In the genomic region with DNA sequence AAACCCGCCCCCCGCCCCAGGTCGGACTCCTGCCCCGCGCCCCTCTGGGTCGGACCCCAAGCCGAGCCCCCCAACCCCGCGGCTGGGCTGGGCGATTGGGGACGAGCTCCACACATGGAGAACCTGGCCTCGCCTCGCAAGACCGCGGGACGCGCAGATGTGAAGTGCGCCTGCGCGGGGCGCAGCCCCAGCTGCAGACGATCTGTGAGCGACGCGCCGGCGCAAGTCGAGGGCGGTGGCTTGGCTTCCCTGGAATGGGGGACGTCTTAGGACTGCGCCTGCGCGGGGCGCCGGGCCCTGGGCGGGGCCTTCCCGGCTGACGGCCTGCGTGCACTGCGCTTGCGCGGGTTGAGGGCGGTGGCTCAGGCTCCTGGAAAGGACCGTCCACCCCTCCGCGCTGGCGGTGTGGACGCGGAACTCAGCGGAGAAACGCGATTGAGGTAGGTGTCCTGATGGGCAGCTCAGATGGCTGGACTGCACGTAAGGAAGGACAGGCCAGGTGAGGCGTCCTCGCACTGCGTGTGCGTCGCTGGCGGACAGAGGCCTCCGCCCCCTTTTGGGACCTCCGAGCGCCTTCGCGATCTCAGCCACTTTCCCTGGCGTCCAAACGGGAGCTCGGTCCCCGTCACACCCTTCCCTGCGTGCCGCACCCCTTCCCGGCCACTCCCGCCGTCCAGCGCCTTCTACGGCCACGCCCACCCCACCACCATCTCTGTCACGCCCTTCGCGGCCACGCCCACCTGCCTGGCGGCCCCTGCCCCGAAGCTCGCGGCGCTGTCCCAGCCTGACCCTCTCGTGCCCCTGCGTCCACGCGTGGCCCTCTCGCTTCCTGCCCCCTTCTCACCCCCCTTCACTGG, we compare ENCODE assay signal across 8 cellular contexts. TPM values are rescaled to one million over a fixed set of nuclear protein-coding genes. Genes with fewer than 3 reads are reported as not detected.
DNase-seq lines count a peak whose midpoint lies in the region; ATAC-seq, FAIRE-seq and TF ChIP-seq lines count a peak whose summit lies in the region.

A gene (plus strand): TSS at position 351 of the 857 bp plus-strand sequence. CDS start 1,278 bp downstream, outside the sequence.

- 0% methylated on average over 15 of the region's 90 CpGs for WGBS in HepG2 (ENCODE audit: low lambda C conversion rate)

- TF ChIP-seq RAD21 in HepG2 (CRISPR knock-in tag; IDR thresholded peaks at IDR 0.05) = no peak; the same call in none of the 2 replicates

- no peaks in the 10 kb centered on the region for H3K9me3 Mint-ChIP-seq in CD4-positive, CD25-positive, alpha-beta regulatory T cell

- peak within 1 kb of the TSS; percentile 74 for H3K4me2 ChIP-seq in HepG2 (ENCODE audit: low read depth, low read length)

- peak; percentile 4 for FAIRE-seq in HepG2 (lab: Jason Lieb, UNC)

- peaks cover 11% of the 10 kb centered on the region for H3K36me3 Mint-ChIP-seq in CD4-positive, CD25-positive, alpha-beta regulatory T cell

- CTCF ChIA-PET in HepG2 (lab: Yijun Ruan, JAX; ENCODE audit: low intra/inter-chr PET ratio, low total read pairs) = no interaction called here

- peak within 1 kb of the TSS; percentile 87 to 98 (median 98) for H3K4me3 Mint-ChIP-seq in CD4-positive, CD25-positive, alpha-beta regulatory T cell

- TF ChIP-seq CTCF in HepG2 (CRISPR knock-in tag; IDR thresholded peaks at IDR 0.05) = peak; percentile 24; the same call in 1 of the 2 replicates

- peaks cover 4% of the 10 kb centered on the region; the same call in 1 of the 2 replicates for H4K20me1 ChIP-seq in HepG2 (ENCODE audit: insufficient read depth, low read length)

- peak; percentile 88 to 96 for TF ChIP-seq POLR2A in HepG2 (IDR thresholded peaks at IDR 0.05; ENCODE audit: insufficient read depth in 1 of 2, low read depth in 2 of 2, low read length in 2 of 2)

- no peaks in the 10 kb centered on the region for H3K9me3 ChIP-seq in CD4-positive, CD25-positive, alpha-beta regulatory T cell (ENCODE audit: control insufficient read depth in 2 of 2, low read length in 2 of 2)
- no peaks in the 10 kb centered on the region for H3K9me3 ChIP-seq in HepG2 (ENCODE audit: low read length)

- H3K9ac ChIP-seq in HepG2 (ENCODE audit: insufficient read depth, low read depth, low read length) = peak within 1 kb of the TSS; percentile 90

- peak within 1 kb of the TSS; percentile 92 for H3K27ac ChIP-seq in CD4-positive, CD25-positive, alpha-beta regulatory T cell (ENCODE audit: insufficient read depth, low read length, poor library complexity, severe bottlenecking)
- H3K27ac ChIP-seq in HepG2 (ENCODE audit: extremely low read length, insufficient read depth, low read length) = peak within 1 kb of the TSS; percentile 85

- in situ Hi-C loops in HepG2 (cut with HindIII; ENCODE audit: extremely low pct_ligation_motif_present, low pct_unique_long_range_greater_than_20kb) = no loop called here

- ATAC-seq in CD4-positive, CD25-positive, alpha-beta regulatory T cell (ENCODE audit: low read depth in 2 of 2) = peak; percentile 86 to 90
- ATAC-seq in GM19438 (IDR thresholded peaks at IDR 0.05; ENCODE audit: low read depth, unreplicated experiment) = peak; percentile 88
- peak; percentile 57 for ATAC-seq in HG03575 (IDR thresholded peaks at IDR 0.05; ENCODE audit: extremely low read depth, insufficient number of reproducible peaks, low FRiP score, unreplicated experiment)
- ATAC-seq in HepG2 = peak; percentile 94

- no TSS peak for BruUV-seq in HepG2 (replicated peaks; lab: Mats Ljungman, UMichigan)

- H3K4me1 ChIP-seq in CD4-positive, CD25-positive, alpha-beta regulatory T cell (ENCODE audit: control insufficient read depth, insufficient read depth, low read length, poor library complexity, severe bottlenecking) = peaks cover 55% of the 10 kb centered on the region
- peaks cover 54% of the 10 kb centered on the region for H3K4me1 ChIP-seq in HepG2 (ENCODE audit: insufficient read depth, low read length)

- peak within 1 kb of the TSS; percentile 83 for H3K4me3 ChIP-seq in CD4-positive, CD25-positive, alpha-beta regulatory T cell (ENCODE audit: low read depth, low read length)
- peak within 1 kb of the TSS; percentile 80 to 93 (median 83) for H3K4me3 ChIP-seq in HepG2 (replicated peaks in 1 of 3; ENCODE audit: insufficient read depth in 1 of 3, low read depth in 2 of 3, low read length in 3 of 3)

- peaks cover 7% of the 10 kb centered on the region for H3K27me3 Mint-ChIP-seq in CD4-positive, CD25-positive, alpha-beta regulatory T cell

- intact Hi-C loops in HepG2 (cut with micrococcal nuclease; ENCODE audit: unreplicated experiment) = no loop called here

- POLR2A ChIA-PET in HepG2 (lab: Yijun Ruan, JAX) = interaction anchor here (0.7 to 5.1 kb wide), 25 partner anchors 8 to 492 kb away, joined by 3 to 48 read pairs (median 4); a partner anchor contains a TSS

- TF ChIP-seq EP300 in HepG2 (IDR thresholded peaks at IDR 0.05; ENCODE audit: low read depth in 2 of 2, low read length in 2 of 2) (no peak), HepG2 (CRISPR knock-in tag; IDR thresholded peaks at IDR 0.05; ENCODE audit: borderline replicate concordance) (0 out of 2 replicates have a peak, but pooled peaks have one; percentile 4)

- H3K27ac Mint-ChIP-seq in CD4-positive, CD25-positive, alpha-beta regulatory T cell = peak within 1 kb of the TSS; percentile 91 to 97 (median 93)

- H2AFZ ChIP-seq in HepG2 (ENCODE audit: low read length) = no peak within 1 kb of the TSS

- DNase-seq in CD4-positive, CD25-positive, alpha-beta regulatory T cell = peak; percentile 96 to 98 (median 98)
- DNase-seq in NCI-H82 (lab: John Stamatoyannopoulos, UW) (peak; percentile 98), dermis blood vessel endothelial cell (peak; percentile 97), HepG2 (ENCODE audit: low spot score) (peak; percentile 93)
- peak; percentile 96 to 97 for DNase-seq in activated CD4-positive, alpha-beta T cell treated with anti-CD3 and anti-CD28 coated beads, Interleukin-2, amount 50 U/mL, for 48 hours
- DNase-seq in stimulated activated CD4-positive, alpha-beta T cell treated with anti-CD3 and anti-CD28 coated beads, Interleukin-2, amount 100 ng/mL, for 48 hours = peak; percentile 96

- no peaks in the 10 kb centered on the region for H3K27me3 ChIP-seq in CD4-positive, CD25-positive, alpha-beta regulatory T cell (ENCODE audit: control insufficient read depth, insufficient read depth, low read length)
- H3K27me3 ChIP-seq in HepG2 (ENCODE audit: control insufficient read depth in 1 of 2, insufficient read depth in 2 of 2, low read length in 2 of 2) = no peaks in the 10 kb centered on the region; a peak in 1 of 5 replicates

- no peaks in the 10 kb centered on the region for H3K36me3 ChIP-seq in CD4-positive, CD25-positive, alpha-beta regulatory T cell (ENCODE audit: control insufficient read depth, insufficient read depth, low read length)
- no peaks in the 10 kb centered on the region for H3K36me3 ChIP-seq in HepG2 (replicated peaks in 1 of 2; ENCODE audit: control insufficient read depth in 1 of 2, insufficient read depth in 2 of 2, low read length in 2 of 2)

- peaks cover 32% of the 10 kb centered on the region for H3K79me2 ChIP-seq in HepG2 (ENCODE audit: insufficient read depth, low read length)

- peaks cover 34 to 72% (median 52%) of the 10 kb centered on the region in 4 donors for H3K4me1 Mint-ChIP-seq in CD4-positive, CD25-positive, alpha-beta regulatory T cell

TF ChIP-seq in HepG2, 621 proteins besides CTCF, POLR2A, EP300 and RAD21 (continues in another document):
- TF ChIP-seq ATF1 (CRISPR knock-in tag; IDR thresholded peaks at IDR 0.05) (no peak), ARHGAP35 (CRISPR knock-in tag; IDR thresholded peaks at IDR 0.05; ENCODE audit: borderline replicate concordance) (peak; percentile 37)
- TF ChIP-seq, protein P1, sequence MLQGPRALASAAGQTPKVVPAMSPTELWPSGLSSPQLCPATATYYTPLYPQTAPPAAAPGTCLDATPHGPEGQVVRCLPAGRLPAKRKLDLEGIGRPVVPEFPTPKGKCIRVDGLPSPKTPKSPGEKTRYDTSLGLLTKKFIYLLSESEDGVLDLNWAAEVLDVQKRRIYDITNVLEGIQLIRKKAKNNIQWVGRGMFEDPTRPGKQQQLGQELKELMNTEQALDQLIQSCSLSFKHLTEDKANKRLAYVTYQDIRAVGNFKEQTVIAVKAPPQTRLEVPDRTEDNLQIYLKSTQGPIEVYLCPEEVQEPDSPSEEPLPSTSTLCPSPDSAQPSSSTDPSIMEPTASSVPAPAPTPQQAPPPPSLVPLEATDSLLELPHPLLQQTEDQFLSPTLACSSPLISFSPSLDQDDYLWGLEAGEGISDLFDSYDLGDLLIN (CRISPR knock-in tag; IDR thresholded peaks at IDR 0.05; ENCODE audit: borderline replicate concordance) = no peak

RNA-seq across cellular contexts. Expression of the gene that starts here (rescaled TPM):
- 90.4 TPM for total RNA-seq in CD4-positive, CD25-positive, alpha-beta regulatory T cell
- 100 to 1,000 TPM; 129 to 202 (median 176) TPM for polyA plus RNA-seq in CD4-positive, CD25-positive, alpha-beta regulatory T cell
- total RNA-seq in dermis blood vessel endothelial cell (158 and 202 TPM in 2 replicates), HepG2 (2016; rRNA removed; fragmentation: Illumina TruSeq; extraction: Trizol) (54.4 and 63.3 TPM in 2 replicates)
- 77.4 and 86.8 TPM in 2 replicates for total RNA-seq in HepG2 (2016; cell fraction: cytosol; rRNA removed; fragmentation: Illumina TruSeq; extraction: Trizol; ENCODE audit: low read depth)
- total RNA-seq in HepG2 (2016; cell fraction: insoluble cytoplasmic fraction; rRNA removed; fragmentation: Illumina TruSeq; extraction: Trizol) = 53.4 and 57.4 TPM in 2 replicates
- total RNA-seq in HepG2 (2016; cell fraction: membrane; rRNA removed; fragmentation: Illumina TruSeq; extraction: Trizol) = 107 and 119 TPM in 2 replicates
- 30.5 and 39.1 TPM in 2 replicates for total RNA-seq in HepG2 (2016; cell fraction: nucleus; rRNA removed; fragmentation: Illumina TruSeq; extraction: Trizol)
- polyA plus RNA-seq in HepG2 (2011; rRNA removed) = 75.9 and 78.8 TPM in 2 replicates
- 94.5 and 113 TPM in 2 replicates for polyA plus RNA-seq in HepG2 (2011; cell fraction: cytosol; rRNA removed)
- 103 and 105 TPM in 2 replicates for polyA plus RNA-seq in HepG2 (2011; cell fraction: nucleus; rRNA removed)
- 35.7 and 48.7 TPM in 2 replicates for polyA plus RNA-seq in HepG2 (2012)
- polyA plus RNA-seq in HepG2 (2016; cell fraction: cytosol; fragmentation: Illumina TruSeq; extraction: Trizol; ENCODE audit: low read depth) = 112 and 134 TPM in 2 replicates
- polyA plus RNA-seq in HepG2 (2016; cell fraction: insoluble cytoplasmic fraction; fragmentation: Illumina TruSeq; extraction: Trizol; ENCODE audit: low read depth) = 63.9 and 73.9 TPM in 2 replicates
- polyA plus RNA-seq in HepG2 (2016; cell fraction: membrane; fragmentation: Illumina TruSeq; extraction: Trizol; ENCODE audit: low read depth) = 114 and 126 TPM in 2 replicates
- 61.2 and 66.3 TPM in 2 replicates for polyA plus RNA-seq in HepG2 (2016; cell fraction: nucleus; fragmentation: Illumina TruSeq; extraction: Trizol; ENCODE audit: insufficient read depth, low read depth)
- polyA minus RNA-seq in HepG2 (2011; rRNA and poly(A)+ RNA removed; ENCODE audit: low replicate concordance) = 63.7 and 112 TPM in 2 replicates
- 25.9 and 26.0 TPM in 2 replicates for polyA minus RNA-seq in HepG2 (2011; cell fraction: cytosol; rRNA and poly(A)+ RNA removed)
- polyA minus RNA-seq in HepG2 (2011; cell fraction: nucleus; rRNA and poly(A)+ RNA removed) = 50.1 and 53.1 TPM in 2 replicates

Comparison
In these comparisons a context has a peak if more than half of its experiments do, and no peak if none do; other contexts are left out.
1. Peak in every context shown above with its lines: DNase-seq, ATAC-seq, H3K4me3 ChIP-seq and H3K27ac ChIP-seq.